Comparison of ENCODE assay signal across 25 cellular contexts in genomic region chr9:137312852-137313325, GRCh38. TPM values are rescaled to one million over a fixed set of nuclear protein-coding genes. Genes with fewer than 3 reads are reported as not detected.
DNase-seq lines count a peak whose midpoint lies in the region; ATAC-seq, FAIRE-seq and TF ChIP-seq lines count a peak whose summit lies in the region.
"Had no signal": no experiment of that assay in that cellular context is flagged by ENCODE, and none has a peak within 500 bp of the region (broad histone marks: within the 10 kb centered on the region; RNA-seq: fewer than 3 reads in every experiment).

No MANE protein-coding gene starts in this region.

- 75% methylated on average over 6 of the region's 6 CpGs for WGBS in pancreas, 2 donors

- peak overlapping the region; percentile 91 to 99 (median 96) for H3K27ac ChIP-seq in pancreas
- H3K27ac ChIP-seq: HL-60 had no signal

- H3K27ac Mint-ChIP-seq in stimulated activated naive B cell treated with anti-CD40 and anti-IgM and Interleukin-4, amounts not matched to agents 10 μg/mL and 1 μg/mL and 100 μg/mL, for 72 hours: no peak overlapping the region
- H3K27ac Mint-ChIP-seq: activated T-helper 1 cell treated with anti-CD3 and anti-CD28 coated beads, Interleukin-12 subunit alpha, Interleukin-12 subunit beta, Interleukin-2, Interleukin-4 antibody, amounts not matched to agents 30 ng/mL and 10 ng/mL and 1 ng/mL, durations not matched to agents 14 hours and 24 hours and 36 hours; stimulated activated naive CD8-positive, alpha-beta T cell treated with anti-CD3 and anti-CD28 coated beads, Interleukin-15, amount 100 ng/mL, for 72 hours had no signal

- H3K4me1 Mint-ChIP-seq in stimulated activated naive B cell treated with anti-CD40 and anti-IgM and Interleukin-4, amounts not matched to agents 10 μg/mL and 1 μg/mL and 100 μg/mL, for 72 hours: peaks cover 3 to 7% of the 10 kb centered on the region in 2 donors

- no peak overlapping the region for H3K4me3 Mint-ChIP-seq in stimulated activated naive B cell treated with anti-CD40 and anti-IgM and Interleukin-4, amounts not matched to agents 10 μg/mL and 1 μg/mL and 100 μg/mL, for 72 hours
- H3K4me3 Mint-ChIP-seq: activated T-helper 1 cell treated with anti-CD3 and anti-CD28 coated beads, Interleukin-12 subunit alpha, Interleukin-12 subunit beta, Interleukin-2, Interleukin-4 antibody, amounts not matched to agents 30 ng/mL and 10 ng/mL and 1 ng/mL, durations not matched to agents 14 hours and 24 hours and 36 hours; stimulated activated naive CD8-positive, alpha-beta T cell treated with anti-CD3 and anti-CD28 coated beads, Interleukin-15, amount 100 ng/mL, for 72 hours had no signal

- H3K9me3 Mint-ChIP-seq in stimulated activated naive B cell treated with anti-CD40 and anti-IgM and Interleukin-4, amounts not matched to agents 10 μg/mL and 1 μg/mL and 100 μg/mL, for 72 hours: no peaks in the 10 kb centered on the region
- H3K9me3 Mint-ChIP-seq: activated T-helper 1 cell treated with anti-CD3 and anti-CD28 coated beads, Interleukin-12 subunit alpha, Interleukin-12 subunit beta, Interleukin-2, Interleukin-4 antibody, amounts not matched to agents 30 ng/mL and 10 ng/mL and 1 ng/mL, durations not matched to agents 14 hours and 24 hours and 36 hours; nephron; stimulated activated naive CD8-positive, alpha-beta T cell treated with anti-CD3 and anti-CD28 coated beads, Interleukin-15, amount 100 ng/mL, for 72 hours had no signal

- H3K36me3 Mint-ChIP-seq in stimulated activated naive B cell treated with anti-CD40 and anti-IgM and Interleukin-4, amounts not matched to agents 10 μg/mL and 1 μg/mL and 100 μg/mL, for 72 hours: no peaks in the 10 kb centered on the region

- FAIRE-seq in GM19239 (lab: Jason Lieb, UNC) (no peak), pancreas (lab: Jason Lieb, UNC) (no peak)
- FAIRE-seq: G401.6, GM12892, keratinocyte had no signal

- no peak overlapping the region for H3K4me3 ChIP-seq in BE2C (ENCODE audit: low read depth, low read length)
- H3K4me3 ChIP-seq in pancreas: no peak overlapping the region
- H3K4me3 ChIP-seq: heart right ventricle had no signal

- no peaks in the 10 kb centered on the region for H3K36me3 ChIP-seq in BE2C
- H3K36me3 ChIP-seq in pancreas: no peaks in the 10 kb centered on the region
- H3K36me3 ChIP-seq: heart right ventricle had no signal

- H3K9me3 ChIP-seq in BE2C (no peaks in the 10 kb centered on the region), pancreas (no peaks in the 10 kb centered on the region)
- H3K9me3 ChIP-seq: heart right ventricle had no signal

- H3K4me1 ChIP-seq in BE2C: no peaks in the 10 kb centered on the region
- peaks cover 48 to 54% (median 52%) of the 10 kb centered on the region in 3 donors for H3K4me1 ChIP-seq in pancreas

- intact Hi-C loops in pancreas (cut with DNase I): no loop called here

- ATAC-seq in pancreas: no peak
- no peak for ATAC-seq in stimulated activated naive B cell treated with anti-CD40 and anti-IgM and Interleukin-4, amounts not matched to agents 10 μg/mL and 1 μg/mL and 100 μg/mL, for 72 hours (replicated peaks)
- no peak for ATAC-seq in GM21723 (IDR thresholded peaks at IDR 0.05; ENCODE audit: unreplicated experiment)
- ATAC-seq: heart right ventricle; stimulated activated naive CD8-positive, alpha-beta T cell treated with anti-CD3 and anti-CD28 coated beads, Interleukin-15, amount 100 ng/mL, for 72 hours had no signal

- no peaks in the 10 kb centered on the region for H3K27me3 ChIP-seq in BE2C
- no peaks in the 10 kb centered on the region for H3K27me3 ChIP-seq in pancreas

- peak; percentile 9 for DNase-seq in BE2C
- peak; percentile 12 for DNase-seq in GM19239 (ENCODE audit: insufficient read length, low spot score)
- peak; percentile 14 for DNase-seq in epidermal melanocyte (ENCODE audit: insufficient read length, low spot score)
- DNase-seq in pancreas: peak in 5 of 6 donors; percentile 38 to 84 (median 57)
- DNase-seq in SHP77 (lab: John Stamatoyannopoulos, UW): no peak
- DNase-seq in T-helper 2 cell: no peak
- DNase-seq in stimulated activated naive B cell treated with anti-CD40 and anti-IgM and Interleukin-4, amounts not matched to agents 10 μg/mL and 1 μg/mL and 100 μg/mL, for 72 hours: no peak
- DNase-seq: Calu3; central memory CD4-positive, alpha-beta T cell; effector CD4-positive, alpha-beta T cell; KG1; mesendoderm; NCI-H2081 treated with DMSO at 0.1 percent for 48 hours; NCI-H526 treated with DMSO at 0.1 percent for 48 hours; OCI-M1; SW 1271 had no signal

- H3K27me3 Mint-ChIP-seq in stimulated activated naive B cell treated with anti-CD40 and anti-IgM and Interleukin-4, amounts not matched to agents 10 μg/mL and 1 μg/mL and 100 μg/mL, for 72 hours: peaks cover 0 to 3% of the 10 kb centered on the region in 2 donors

- TF ChIP-seq CTCF in BE2C (IDR thresholded peaks at IDR 0.05; ENCODE audit: low read depth, low read length) (no peak), pancreas (IDR thresholded peaks at IDR 0.05) (no peak)

RNA-seq across cellular contexts. Expression of gene NRARP, which starts 10.8 kb away (rescaled TPM):
- polyA plus RNA-seq in BE2C (2012; ENCODE audit: insufficient read depth, insufficient read length, low read depth): 5.3 TPM
- 10 to 100 TPM in 4 of 6 donors, 1 to 10 TPM in 2; 7.5 to 23.4 (median 13.6) TPM for total RNA-seq in pancreas
- polyA plus RNA-seq in pancreas: 1 to 10 TPM; 1.3 to 2.7 TPM

RNA-seq across cellular contexts. Expression of gene TOR4A, which starts 35.4 kb away (rescaled TPM):
- polyA plus RNA-seq in BE2C (2012; ENCODE audit: insufficient read depth, insufficient read length, low read depth): 9.9 TPM
- 1 to 10 TPM; 2.5 to 6.8 (median 4.3) TPM for total RNA-seq in pancreas
- 1 to 10 TPM; 1.4 to 3.0 TPM for polyA plus RNA-seq in pancreas

RNA-seq across cellular contexts. Expression of gene NELFB, which starts 57.8 kb away (rescaled TPM):
- polyA plus RNA-seq in BE2C (2012; ENCODE audit: insufficient read depth, insufficient read length, low read depth): 204 TPM
- 10 to 100 TPM; 22.3 to 34.0 (median 29.0) TPM for total RNA-seq in pancreas
- polyA plus RNA-seq in pancreas: 10 to 100 TPM; 28.7 to 34.2 TPM

Comparison
In these comparisons a context has a peak if more than half of its experiments do, and no peak if none do; other contexts are left out.
1. DNase-seq: peak in BE2C (single experiment), GM19239 (single experiment), epidermal melanocyte (single experiment) and pancreas (5 of 6); none in SHP77 (0 of 2), T-helper 2 cell (0 of 5) and stimulated activated naive B cell treated with anti-CD40 and anti-IgM and Interleukin-4, amounts not matched to agents 10 μg/mL and 1 μg/mL and 100 μg/mL, for 72 hours (single experiment).